35 cellular contexts compared by ENCODE assay signal in the genomic region with DNA sequence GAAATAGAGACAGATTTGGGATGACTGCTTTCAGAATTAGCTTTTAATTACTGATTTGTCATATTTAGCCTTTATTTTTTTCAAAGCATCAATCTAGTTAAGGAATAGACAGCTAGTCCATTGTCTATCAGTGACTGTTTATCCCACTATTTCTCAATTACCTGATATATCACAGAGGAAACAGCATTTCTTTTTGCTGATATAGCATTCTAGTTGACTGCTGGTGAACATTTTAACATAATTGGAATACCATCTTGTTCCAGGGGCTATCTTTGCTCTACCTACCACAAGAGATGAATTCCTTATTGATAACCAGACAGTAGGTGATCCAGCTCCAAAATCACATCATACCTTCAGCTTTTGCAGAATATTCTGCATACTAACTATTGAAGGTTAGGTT.
"Had no signal": no experiment of that assay in that cellular context is flagged by ENCODE, and none has a peak within 500 bp of the region (broad histone marks: within the 10 kb centered on the region; RNA-seq: fewer than 3 reads in every experiment).

No MANE protein-coding gene starts in this region.

- H3K27me3 ChIP-seq: MG63 had no signal

- H3K36me3 ChIP-seq: MG63 had no signal

- H3K9me3 ChIP-seq: MG63 had no signal

- DNase-seq: Karpas-422, Kasumi-1, MG63, MM.1S, MV-4-11, NCI-H1048, NCI-H1092, NCI-H1092 treated with DMSO at 0.1 percent for 48 hours, NCI-H1105, NCI-H1105 treated with DMSO at 0.1 percent for 48 hours, NCI-H1417, NCI-H1417 treated with DMSO at 0.1 percent for 48 hours, NCI-H1436, NCI-H1436 treated with DMSO at 0.1 percent for 48 hours, NCI-H1694, NCI-H1694 treated with DMSO at 0.1 percent for 48 hours, NCI-H187, NCI-H187 treated with DMSO at 0.1 percent for 48 hours, NCI-H1930, NCI-H2029, NCI-H2029 treated with DMSO at 0.1 percent for 48 hours, NCI-H2081, NCI-H2081 treated with DMSO at 0.1 percent for 48 hours, NCI-H2107, NCI-H2171, NCI-H2171 treated with DMSO at 0.1 percent for 48 hours, NCI-H2227 treated with DMSO at 0.1 percent for 48 hours, NCI-H226, NCI-H345, NCI-H446, NCI-H446 treated with DMSO at 0.1 percent for 48 hours, NCI-H510A, NCI-H510A treated with DMSO at 0.1 percent for 48 hours, NCI-H524, NCI-H524 treated with DMSO at 0.1 percent for 48 hours had no signal

- H3K4me3 ChIP-seq: MG63 had no signal
